17 cellular contexts compared by ENCODE assay signal in genomic region chr22:28034145-28034759, GRCh38.
DNase-seq lines count a peak whose midpoint lies in the region; ATAC-seq and TF ChIP-seq lines count a peak whose summit lies in the region.
"Had no signal": no experiment of that assay in that cellular context is flagged by ENCODE, and none has a peak within 500 bp of the region (broad histone marks: within the 10 kb centered on the region; RNA-seq: fewer than 3 reads in every experiment).

No MANE protein-coding gene starts in this region.

- peaks cover 39% of the 10 kb centered on the region for H3K36me3 ChIP-seq in DND-41 (ENCODE audit: insufficient read depth, low read length)

- H3K27ac ChIP-seq in DND-41 (ENCODE audit: low read length) (peak overlapping the region; percentile 91), caudate nucleus (ENCODE audit: low read depth, low read length) (peak overlapping the region; percentile 58)

- no peaks in the 10 kb centered on the region for H3K36me3 Mint-ChIP-seq in activated T-cell treated with anti-CD3 and anti-CD28 coated beads, Interleukin-2, amount 50 U/mL, for 4 hours (ENCODE audit: insufficient read depth)

- H3K79me2 ChIP-seq in DND-41 (ENCODE audit: insufficient read depth, low read length) = peaks cover 13% of the 10 kb centered on the region

- H3K4me1 ChIP-seq in DND-41 (ENCODE audit: insufficient read depth, low read length) = peaks cover 29% of the 10 kb centered on the region
- H3K4me1 ChIP-seq: Caco-2 had no signal

- peak overlapping the region in 1 of 2 experiments; percentile 49; a peak in 2 of 4 replicates for H3K4me3 ChIP-seq in DND-41 (ENCODE audit: low read depth in 1 of 2, low read length in 2 of 2)
- H3K4me3 ChIP-seq: Peyer's patch had no signal

- H3K27me3 Mint-ChIP-seq in activated T-cell treated with anti-CD3 and anti-CD28 coated beads, Interleukin-2, amount 50 U/mL, for 4 hours (ENCODE audit: low read depth) = peaks cover 10% of the 10 kb centered on the region

- no peaks in the 10 kb centered on the region for H4K20me1 ChIP-seq in DND-41 (ENCODE audit: insufficient read depth, low read length)

- H3K4me3 Mint-ChIP-seq in activated T-cell treated with anti-CD3 and anti-CD28 coated beads, Interleukin-2, amount 50 U/mL, for 4 hours = no peak overlapping the region
- H3K4me3 Mint-ChIP-seq: activated B cell treated with CpG ODN at 0.5 μM for 24 hours; activated naive CD4-positive, alpha-beta T cell treated with anti-CD3 and anti-CD28 coated beads for 36 hours had no signal

- ATAC-seq in DND-41 (ENCODE audit: insufficient read depth, low read depth) (no peak), sciatic nerve (peak; percentile 42), GM21528 (IDR thresholded peaks at IDR 0.05; ENCODE audit: low FRiP score, unreplicated experiment) (no peak)
- ATAC-seq in activated T-cell treated with anti-CD3 and anti-CD28 coated beads, Interleukin-2, amount 50 U/mL, for 4 hours = no peak

- peaks cover 3% of the 10 kb centered on the region for H3K4me1 Mint-ChIP-seq in activated T-cell treated with anti-CD3 and anti-CD28 coated beads, Interleukin-2, amount 50 U/mL, for 4 hours (ENCODE audit: low read depth)
- H3K4me1 Mint-ChIP-seq: activated B cell treated with CpG ODN at 0.5 μM for 24 hours had no signal

- no peaks in the 10 kb centered on the region for H3K27me3 ChIP-seq in DND-41 (ENCODE audit: insufficient read depth, low read length, poor library complexity)
- H3K27me3 ChIP-seq: Peyer's patch had no signal

- no peak for TF ChIP-seq CTCF in DND-41 (IDR thresholded peaks at IDR 0.05; ENCODE audit: borderline replicate concordance, extremely low read depth, low read length, poor library complexity, severe bottlenecking)

- intact Hi-C loops in sciatic nerve (cut with DNase I) = no loop called here

- H2AFZ ChIP-seq in DND-41 (ENCODE audit: low read depth, low read length) = peak overlapping the region; percentile 67

- H3K9me3 Mint-ChIP-seq in activated T-cell treated with anti-CD3 and anti-CD28 coated beads, Interleukin-2, amount 50 U/mL, for 4 hours = no peaks in the 10 kb centered on the region
- H3K9me3 Mint-ChIP-seq: activated B cell treated with CpG ODN at 0.5 μM for 24 hours; activated naive CD4-positive, alpha-beta T cell treated with anti-CD3 and anti-CD28 coated beads for 36 hours had no signal

- H3K9ac ChIP-seq in DND-41 (ENCODE audit: low read depth, low read length) = peak overlapping the region; percentile 56

- H3K9me3 ChIP-seq in DND-41 (ENCODE audit: insufficient read depth, low read length, severe bottlenecking) = no peaks in the 10 kb centered on the region
- H3K9me3 ChIP-seq: Caco-2, Peyer's patch had no signal

- peak overlapping the region; percentile 65 for H3K4me2 ChIP-seq in DND-41 (ENCODE audit: insufficient read depth, low read length)

- DNase-seq in DND-41 = no peak
- DNase-seq in caudate nucleus (lab: John Stamatoyannopoulos, UW) = no peak
- peak; percentile 40 for DNase-seq in islet precursor cell
- peak; percentile 23 for DNase-seq in sciatic nerve (ENCODE audit: low spot score)
- DNase-seq in SKM-1 treated with dmso at 0.1 percent for 144 hours (lab: John Stamatoyannopoulos, UW; ENCODE audit: unreplicated experiment) = no peak
- no peak for DNase-seq in activated T-cell treated with anti-CD3 and anti-CD28 coated beads, Interleukin-2, amount 50 U/mL, for 4 hours
- DNase-seq in activated CD4-positive, alpha-beta T cell treated with anti-CD3 and anti-CD28 coated beads, Interleukin-2, amount 50 U/mL, for 4 hours = no peak
- DNase-seq: activated B cell treated with CpG ODN at 0.5 μM for 24 hours; activated CD8-positive, alpha-beta memory T cell treated with anti-CD3 and anti-CD28 coated beads, Interleukin-2, amount 50 U/mL, for 4 hours; Caco-2; GDM1; Karpas-422; retina; stimulated activated CD4-positive, alpha-beta T cell treated with anti-CD3 and anti-CD28 coated beads, Interleukin-4, amount 100 ng/mL, for 1 hour had no signal

Comparison
In these comparisons a context has a peak if more than half of its experiments do, and no peak if none do; other contexts are left out.
1. DNase-seq: peak in islet precursor cell (single experiment) and sciatic nerve (single experiment); none in DND-41 (single experiment), caudate nucleus (0 of 61), SKM-1 treated with dmso at 0.1 percent for 144 hours (single experiment), activated T-cell treated with anti-CD3 and anti-CD28 coated beads, Interleukin-2, amount 50 U/mL, for 4 hours (single experiment) and activated CD4-positive, alpha-beta T cell treated with anti-CD3 and anti-CD28 coated beads, Interleukin-2, amount 50 U/mL, for 4 hours (0 of 2).